In the genomic region with DNA sequence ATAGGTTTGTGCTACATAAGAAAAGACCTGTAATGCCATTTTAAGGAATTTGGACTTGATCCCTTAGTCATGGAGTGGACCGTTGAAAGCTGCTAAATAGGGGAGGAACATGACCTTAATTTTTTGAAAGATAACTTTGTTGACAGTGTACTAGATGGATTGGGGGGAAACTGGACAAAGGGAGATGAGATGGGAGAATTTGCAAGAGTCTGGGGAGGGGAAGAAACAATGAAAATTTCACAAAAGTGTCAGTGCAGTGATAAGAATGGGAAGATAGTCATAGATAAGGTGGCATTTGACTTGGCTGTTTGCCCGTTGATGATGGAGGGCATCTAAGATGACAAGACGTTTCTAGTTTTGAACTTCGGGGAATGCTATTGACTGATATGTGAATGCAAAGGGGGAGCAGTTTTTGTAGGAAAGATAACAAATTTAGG, we compare ENCODE assay signal across 11 cellular contexts. TPM values are rescaled to one million over a fixed set of nuclear protein-coding genes. Genes with fewer than 3 reads are reported as not detected.
"Had no signal": no experiment of that assay in that cellular context is flagged by ENCODE, and none has a peak within 500 bp of the region (broad histone marks: within the 10 kb centered on the region; RNA-seq: fewer than 3 reads in every experiment).

No MANE protein-coding gene starts in this region.

- H3K9ac ChIP-seq: KMS-11 had no signal

- H3K27ac Mint-ChIP-seq: IgD-negative memory B cell had no signal

- ATAC-seq: HepG2 had no signal

- DNase-seq: IMR-90, Karpas-422, KBM-7, KG1 had no signal

- FAIRE-seq: HepG2, HTR-8/SVneo had no signal

- H3K4me3 Mint-ChIP-seq: IgD-negative memory B cell had no signal

- H3K27ac ChIP-seq: HL-60, KMS-11 had no signal

- H3K4me2 ChIP-seq: KMS-11 had no signal

- H3K9me3 Mint-ChIP-seq: IgD-negative memory B cell had no signal

RNA-seq across cellular contexts. Expression of a gene that starts 22.3 kb away (rescaled TPM):
- total RNA-seq: HT1080, IMR-90 had no signal
- polyA plus RNA-seq: IgD-negative memory B cell, IMR-90 had no signal

RNA-seq across cellular contexts. Expression of a gene that starts 40.4 kb away (rescaled TPM):
- total RNA-seq: HT1080, IMR-90 had no signal
- polyA plus RNA-seq: IgD-negative memory B cell, IMR-90 had no signal

RNA-seq across cellular contexts. Expression of a gene that starts 44.9 kb away (rescaled TPM):
- total RNA-seq: HepG2, HT-29, HT1080, IMR-90 had no signal
- polyA plus RNA-seq: HepG2, IgD-negative memory B cell, IMR-90 had no signal
